In the genomic region with DNA sequence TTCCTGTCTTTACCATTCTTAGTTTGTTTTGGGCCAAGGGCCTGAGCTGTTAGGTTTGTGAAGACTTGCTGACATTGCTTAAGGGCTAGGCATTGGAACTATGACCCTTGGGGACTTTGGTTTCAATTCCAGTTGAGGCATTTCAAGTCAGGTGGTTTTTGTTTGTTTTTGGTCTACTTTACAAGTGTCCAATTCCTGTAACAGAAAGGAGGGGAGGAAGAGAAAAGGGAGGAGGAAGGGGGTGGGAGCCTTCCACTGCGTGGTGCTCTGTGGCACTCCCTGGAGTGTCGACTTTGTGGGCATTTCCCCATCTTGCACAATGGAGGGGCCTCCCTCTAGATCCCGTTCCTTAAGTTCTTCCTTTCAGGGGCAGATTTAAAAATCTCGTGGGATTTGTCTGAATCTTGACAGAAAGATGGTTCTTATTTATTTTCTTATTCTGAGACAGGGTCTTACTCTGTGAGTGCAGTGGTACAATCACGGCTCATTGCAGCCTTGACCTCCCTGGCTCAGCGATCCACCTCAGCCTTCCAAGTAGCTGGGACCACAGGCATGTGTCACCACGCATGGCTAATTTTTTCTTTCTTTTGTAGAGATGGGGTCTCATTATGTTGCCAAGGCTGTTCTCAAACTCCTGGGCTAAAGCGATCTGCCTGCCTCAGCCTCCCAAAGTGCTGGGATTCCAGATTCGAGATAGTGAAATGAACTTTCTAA, we compare ENCODE assay signal across 13 cellular contexts. TPM values are rescaled to one million over a fixed set of nuclear protein-coding genes. Genes with fewer than 3 reads are reported as not detected.
A peak's percentile ranks its signal among the peaks of the same experiment; 100 is the strongest.
DNase-seq lines count a peak whose midpoint lies in the region; ATAC-seq, FAIRE-seq and TF ChIP-seq lines count a peak whose summit lies in the region.
"Had no signal": no experiment of that assay in that cellular context is flagged by ENCODE, and none has a peak within 500 bp of the region (broad histone marks: within the 10 kb centered on the region; RNA-seq: fewer than 3 reads in every experiment).

No MANE protein-coding gene starts in this region.

- WGBS in HepG2 (ENCODE audit: low lambda C conversion rate): 24% methylated on average over 9 of the region's 9 CpGs
- 61 to 78% (median 64%) methylated on average over 9 of the region's 9 CpGs for WGBS in stomach, 5 donors

- H3K4me1 ChIP-seq in HepG2 (ENCODE audit: insufficient read depth, low read length): peaks cover 84% of the 10 kb centered on the region
- H3K4me1 ChIP-seq in stomach: peaks cover 42 to 71% (median 59%) of the 10 kb centered on the region in 4 donors

- H3K4me3 ChIP-seq in HepG2 (replicated peaks in 1 of 3; ENCODE audit: insufficient read depth in 1 of 3, low read depth in 2 of 3, low read length in 3 of 3) (peak overlapping the region in 2 of 3 experiments; percentile 18 to 19; a peak in 3 of 6 replicates), stomach (no peak overlapping the region)

- intact Hi-C loops in HepG2 (cut with micrococcal nuclease; ENCODE audit: unreplicated experiment): loop anchor here (2.0 kb wide), 3 partner anchors 43 to 331 kb away; no protein-coding TSS in a partner anchor
- intact Hi-C loops in stomach (cut with DNase I; ENCODE audit: low total_unique reads): loop anchor here (5.0 kb wide), 2 partner anchors 67 to 162 kb away; no protein-coding TSS in a partner anchor

- POLR2A ChIA-PET in HepG2 (lab: Yijun Ruan, JAX): interaction anchor here (0.8 to 3.0 kb wide), 9 partner anchors 42 to 175 kb away, joined by 3 to 53 read pairs (median 5); partner anchors contain the start of gene AMOTL2

- H3K27me3 ChIP-seq in HepG2 (ENCODE audit: control insufficient read depth in 1 of 2, insufficient read depth in 2 of 2, low read length in 2 of 2) (no peaks in the 10 kb centered on the region; a peak in 2 of 5 replicates), stomach (peaks cover 0 to 19% (median 5%) of the 10 kb centered on the region in 3 donors)

- H3K36me3 ChIP-seq in HepG2 (replicated peaks in 1 of 2; ENCODE audit: control insufficient read depth in 1 of 2, insufficient read depth in 2 of 2, low read length in 2 of 2) (no peaks in the 10 kb centered on the region), stomach (no peaks in the 10 kb centered on the region)

- H2AFZ ChIP-seq in HepG2 (ENCODE audit: low read length): no peak overlapping the region

- H3K27ac Mint-ChIP-seq in activated naive CD4-positive, alpha-beta T cell treated with anti-CD3 and anti-CD28 coated beads, Interleukin-2, amount 50 U/mL, for 72 hours: peak overlapping the region in 1 of 2 donors; percentile 36
- H3K27ac Mint-ChIP-seq: IgD-negative memory B cell had no signal

- TF ChIP-seq CTCF in HepG2 (CRISPR knock-in tag; IDR thresholded peaks at IDR 0.05): no peak
- no peak for TF ChIP-seq CTCF in stomach (IDR thresholded peaks at IDR 0.05)

- TF ChIP-seq EP300 in HepG2 (IDR thresholded peaks at IDR 0.05; ENCODE audit: low read depth in 2 of 2, low read length in 2 of 2) (peak in 1 of 2 experiments; percentile 74; a peak in 2 of 4 replicates), HepG2 (CRISPR knock-in tag; IDR thresholded peaks at IDR 0.05; ENCODE audit: borderline replicate concordance) (no peak), stomach (IDR thresholded peaks at IDR 0.05) (no peak)

- H3K27ac ChIP-seq in HepG2 (ENCODE audit: extremely low read length, insufficient read depth, low read length): peak overlapping the region; percentile 38
- peak overlapping the region in 4 of 5 donors; percentile 91 to 93 (median 92) for H3K27ac ChIP-seq in stomach

- H3K79me2 ChIP-seq in HepG2 (ENCODE audit: insufficient read depth, low read length): no peaks in the 10 kb centered on the region

- CTCF ChIA-PET in HepG2 (lab: Yijun Ruan, JAX; ENCODE audit: low intra/inter-chr PET ratio, low total read pairs): interaction anchor here (1.0 to 4.2 kb wide), 4 partner anchors 69 to 168 kb away, joined by 3 to 48 read pairs (median 8); no protein-coding TSS in a partner anchor

- in situ Hi-C loops in HepG2 (cut with HindIII; ENCODE audit: extremely low pct_ligation_motif_present, low pct_unique_long_range_greater_than_20kb): loop anchor here (5.0 kb wide), 2 partner anchors 62 to 162 kb away; partner anchors contain the start of gene AMOTL2

- TF ChIP-seq POLR2A in HepG2 (IDR thresholded peaks at IDR 0.05; ENCODE audit: insufficient read depth in 1 of 2, low read depth in 2 of 2, low read length in 2 of 2) (no peak), stomach (IDR thresholded peaks at IDR 0.05) (no peak)

- no peaks in the 10 kb centered on the region for H4K20me1 ChIP-seq in HepG2 (ENCODE audit: insufficient read depth, low read length)

- peak overlapping the region; percentile 19 for H3K9ac ChIP-seq in HepG2 (ENCODE audit: insufficient read depth, low read depth, low read length)

- H3K4me2 ChIP-seq in HepG2 (ENCODE audit: low read depth, low read length): peak overlapping the region; percentile 83

- DNase-seq in HT-29 (ENCODE audit: low spot score) (peak; percentile 66), astrocyte of the hippocampus (ENCODE audit: low read depth, low spot score) (peak; percentile 76), HepG2 (ENCODE audit: low spot score) (peak; percentile 93), stomach (no peak), NCI-H146 (lab: John Stamatoyannopoulos, UW) (no peak)
- no peak for DNase-seq in stimulated activated CD4-positive, alpha-beta T cell treated with anti-CD3 and anti-CD28 coated beads, Interleukin-4, amount 100 ng/mL, for 24 hours
- no peak for DNase-seq in activated naive CD4-positive, alpha-beta T cell treated with anti-CD3 and anti-CD28 coated beads, Interleukin-2, amount 50 U/mL, for 72 hours (ENCODE audit: low spot score in 2 of 2)
- DNase-seq: CD8-positive, alpha-beta memory T cell; NCI-H524; stimulated activated CD4-positive, alpha-beta T cell treated with anti-CD3 and anti-CD28 coated beads, Interleukin-1b, Interleukin-23, amount 100 ng/mL, for 48 hours had no signal

- no peaks in the 10 kb centered on the region for H3K36me3 Mint-ChIP-seq in activated naive CD4-positive, alpha-beta T cell treated with anti-CD3 and anti-CD28 coated beads, Interleukin-2, amount 50 U/mL, for 72 hours
- H3K36me3 Mint-ChIP-seq: CD8-positive, alpha-beta memory T cell; IgD-negative memory B cell had no signal

- ATAC-seq in HepG2: peak; percentile 39
- ATAC-seq in GM18909 (IDR thresholded peaks at IDR 0.05; ENCODE audit: poor library complexity, unreplicated experiment): no peak
- no peak for ATAC-seq in activated naive CD4-positive, alpha-beta T cell treated with anti-CD3 and anti-CD28 coated beads, Interleukin-2, amount 50 U/mL, for 72 hours

- FAIRE-seq in HepG2 (lab: Jason Lieb, UNC): peak; percentile 98
- FAIRE-seq: GM12892 had no signal

- no peaks in the 10 kb centered on the region for H3K9me3 Mint-ChIP-seq in activated naive CD4-positive, alpha-beta T cell treated with anti-CD3 and anti-CD28 coated beads, Interleukin-2, amount 50 U/mL, for 72 hours
- H3K9me3 Mint-ChIP-seq: CD8-positive, alpha-beta memory T cell had no signal

- H3K9me3 ChIP-seq in HepG2 (ENCODE audit: low read length) (no peaks in the 10 kb centered on the region), stomach (no peaks in the 10 kb centered on the region)

- no peak for TF ChIP-seq RAD21 in HepG2 (CRISPR knock-in tag; IDR thresholded peaks at IDR 0.05)

- BruUV-seq in HepG2 (replicated peaks; lab: Mats Ljungman, UMichigan): no TSS peak

TF ChIP-seq in HepG2, 621 proteins besides CTCF, POLR2A, EP300 and RAD21 (continues in another document):
- TF ChIP-seq DMAP1 (CRISPR knock-in tag; IDR thresholded peaks at IDR 0.05) (0 out of 2 replicates have a peak, but pooled peaks have one; percentile 27), HDAC2 (CRISPR knock-in tag; IDR thresholded peaks at IDR 0.05) (peak; percentile 42; the same call in 1 of the 2 replicates), FOXA3 (CRISPR knock-in tag; IDR thresholded peaks at IDR 0.05) (peak; percentile 49; the same call in 1 of the 2 replicates), EHMT2 (IDR thresholded peaks at IDR 0.05; ENCODE audit: borderline replicate concordance, low read depth, low read length) (peak; percentile 76; the same call in 1 of the 2 replicates), NCOA2 (CRISPR knock-in tag; IDR thresholded peaks at IDR 0.05) (peak; percentile 54), MAZ (IDR thresholded peaks at IDR 0.05; ENCODE audit: borderline replicate concordance, low read depth, low read length) (0 out of 2 replicates have a peak, but pooled peaks have one; percentile 25), MAZ (CRISPR knock-in tag; IDR thresholded peaks at IDR 0.05; ENCODE audit: low read depth) (no peak), SP5 (CRISPR knock-in tag; IDR thresholded peaks at IDR 0.05; ENCODE audit: borderline replicate concordance, low read depth) (0 out of 2 replicates have a peak, but pooled peaks have one; percentile 41)

RNA-seq across cellular contexts. Expression of gene RYK, which starts 59.5 kb away (rescaled TPM):
- total RNA-seq in HT-29 (2014; rRNA removed; shearing (Covaris generic)): 42.2 and 56.3 TPM in 2 replicates
- 58.7 and 66.2 TPM in 2 replicates for total RNA-seq in HepG2 (2016; rRNA removed; fragmentation: Illumina TruSeq; extraction: Trizol)
- 78.1 and 78.2 TPM in 2 replicates for total RNA-seq in HepG2 (2016; cell fraction: cytosol; rRNA removed; fragmentation: Illumina TruSeq; extraction: Trizol; ENCODE audit: low read depth)
- 52.1 and 70.0 TPM in 2 replicates for total RNA-seq in HepG2 (2016; cell fraction: insoluble cytoplasmic fraction; rRNA removed; fragmentation: Illumina TruSeq; extraction: Trizol)
- 77.4 and 91.4 TPM in 2 replicates for total RNA-seq in HepG2 (2016; cell fraction: membrane; rRNA removed; fragmentation: Illumina TruSeq; extraction: Trizol)
- 66.9 and 80.4 TPM in 2 replicates for total RNA-seq in HepG2 (2016; cell fraction: nucleus; rRNA removed; fragmentation: Illumina TruSeq; extraction: Trizol)
- 30.8 and 35.0 TPM in 2 replicates for polyA plus RNA-seq in HepG2 (2011; rRNA removed)
- 16.0 and 20.5 TPM in 2 replicates for polyA plus RNA-seq in HepG2 (2011; cell fraction: cytosol; rRNA removed)
- polyA plus RNA-seq in HepG2 (2011; cell fraction: nucleus; rRNA removed): 30.8 and 37.4 TPM in 2 replicates
- polyA plus RNA-seq in HepG2 (2012): 29.3 and 30.2 TPM in 2 replicates
- polyA plus RNA-seq in HepG2 (2016; cell fraction: cytosol; fragmentation: Illumina TruSeq; extraction: Trizol; ENCODE audit: low read depth): 19.2 and 19.8 TPM in 2 replicates
- polyA plus RNA-seq in HepG2 (2016; cell fraction: insoluble cytoplasmic fraction; fragmentation: Illumina TruSeq; extraction: Trizol; ENCODE audit: low read depth): 56.6 and 58.1 TPM in 2 replicates
- 49.6 and 56.3 TPM in 2 replicates for polyA plus RNA-seq in HepG2 (2016; cell fraction: membrane; fragmentation: Illumina TruSeq; extraction: Trizol; ENCODE audit: low read depth)
- 75.7 and 79.3 TPM in 2 replicates for polyA plus RNA-seq in HepG2 (2016; cell fraction: nucleus; fragmentation: Illumina TruSeq; extraction: Trizol; ENCODE audit: insufficient read depth, low read depth)
- polyA minus RNA-seq in HepG2 (2011; rRNA and poly(A)+ RNA removed; ENCODE audit: low replicate concordance): 40.1 and 68.9 TPM in 2 replicates
- 17.1 and 17.7 TPM in 2 replicates for polyA minus RNA-seq in HepG2 (2011; cell fraction: cytosol; rRNA and poly(A)+ RNA removed)
- 93.1 and 104 TPM in 2 replicates for polyA minus RNA-seq in HepG2 (2011; cell fraction: nucleus; rRNA and poly(A)+ RNA removed)
- 100 to 1,000 TPM in 1 of 5 donors, 10 to 100 TPM in 4; 41.1 to 128 (median 45.5) TPM for total RNA-seq in stomach
- 10 to 100 TPM; 15.8 to 27.0 (median 26.7) TPM for polyA plus RNA-seq in stomach
- total RNA-seq in activated naive CD4-positive, alpha-beta T cell treated with anti-CD3 and anti-CD28 coated beads, Interleukin-2, amount 50 U/mL, for 72 hours: 10 to 100 TPM; 16.4 to 50.1 TPM

Comparison
In these comparisons a context has a peak if more than half of its experiments do, and no peak if none do; other contexts are left out.
1. DNase-seq: peak in HT-29 (single experiment), astrocyte of the hippocampus (single experiment) and HepG2 (single experiment); none in stomach (single experiment), stimulated activated CD4-positive, alpha-beta T cell treated with anti-CD3 and anti-CD28 coated beads, Interleukin-4, amount 100 ng/mL, for 24 hours (single experiment), activated naive CD4-positive, alpha-beta T cell treated with anti-CD3 and anti-CD28 coated beads, Interleukin-2, amount 50 U/mL, for 72 hours (0 of 2) and NCI-H146 (single experiment).
2. H3K4me3 ChIP-seq: peak in HepG2 (2 of 3); none in stomach (0 of 4).